ENCODE assay signal across 1 cellular context in genomic region chr1:156083800-156084790, GRCh38.
TF ChIP-seq lines count a peak whose summit lies in the region.

No MANE protein-coding gene starts in this region.

TF ChIP-seq in K562, 482 proteins besides CTCF, POLR2A, EP300 and RAD21 (continues in another document):
- peak; percentile 63; the same call in 1 of the 2 replicates for TF ChIP-seq ADNP (tag; IDR thresholded peaks at IDR 0.05)
- TF ChIP-seq ZNF740 (CRISPR knock-in tag; IDR thresholded peaks at IDR 0.05): no peak
- TF ChIP-seq ZNF740 (tag; IDR thresholded peaks at IDR 0.05): peak in 1 of 2 experiments; percentile 93; a peak in 2 of 4 replicates
- no peak for TF ChIP-seq PTTG1 (tag; IDR thresholded peaks at IDR 0.05; ENCODE audit: low read depth)
- no peak for TF ChIP-seq ZNF184 (CRISPR knock-in tag; IDR thresholded peaks at IDR 0.05)
- TF ChIP-seq MNT (conservative IDR thresholded peaks at IDR 0.05): no peak
- TF ChIP-seq SMARCA4 (IDR thresholded peaks at IDR 0.05): no peak
- peak; percentile 54 for TF ChIP-seq VEZF1 (CRISPR knock-in tag; IDR thresholded peaks at IDR 0.05)
- TF ChIP-seq ZC3H4 (CRISPR knock-in tag; IDR thresholded peaks at IDR 0.05; ENCODE audit: borderline replicate concordance): no peak
- TF ChIP-seq BCOR (IDR thresholded peaks at IDR 0.05): peak; percentile 93
- no peak for TF ChIP-seq GTF2E2 (tag; IDR thresholded peaks at IDR 0.05)
- TF ChIP-seq KLF16 (IDR thresholded peaks at IDR 0.05): no peak
- no peak for TF ChIP-seq SMAD4 (CRISPR knock-in tag; conservative IDR thresholded peaks at IDR 0.05)
- no peak for TF ChIP-seq PHB2 (IDR thresholded peaks at IDR 0.05; ENCODE audit: low read depth)
- no peak for TF ChIP-seq ZNF174 (CRISPR knock-in tag; IDR thresholded peaks at IDR 0.05)
- TF ChIP-seq POLR3A (IDR thresholded peaks at IDR 0.05; ENCODE audit: borderline replicate concordance, extremely low read depth, insufficient read depth, insufficient read length): no peak
- no peak for TF ChIP-seq ZNF124 (CRISPR knock-in tag; IDR thresholded peaks at IDR 0.05)
- no peak for TF ChIP-seq ZNF316 (IDR thresholded peaks at IDR 0.05)
- no peak for TF ChIP-seq FOXP4 (CRISPR knock-in tag; IDR thresholded peaks at IDR 0.05; ENCODE audit: borderline replicate concordance)
- no peak for TF ChIP-seq CCAR2 (IDR thresholded peaks at IDR 0.05; ENCODE audit: low read depth, low read length)
- TF ChIP-seq ZNF699 (CRISPR knock-in tag; IDR thresholded peaks at IDR 0.05; ENCODE audit: insufficient replicate concordance): no peak
- TF ChIP-seq ZBTB7A (IDR thresholded peaks at IDR 0.05; ENCODE audit: borderline replicate concordance, control insufficient read depth, low read depth, low read length): no peak
- TF ChIP-seq MLLT1 (IDR thresholded peaks at IDR 0.05): no peak
- TF ChIP-seq ZNF707 (CRISPR knock-in tag; conservative IDR thresholded peaks at IDR 0.05): no peak
- TF ChIP-seq HDGF (IDR thresholded peaks at IDR 0.05): no peak
- TF ChIP-seq RBM22 (IDR thresholded peaks at IDR 0.05; ENCODE audit: low read depth, low read length, poor library complexity, severe bottlenecking): no peak
- no peak for TF ChIP-seq STAG1 (CRISPR knock-in tag; IDR thresholded peaks at IDR 0.05; ENCODE audit: borderline replicate concordance)
- TF ChIP-seq TBP (optimal IDR thresholded peaks at IDR 0.05; ENCODE audit: low read depth, low read length): no peak
- no peak for TF ChIP-seq SIN3A (IDR thresholded peaks at IDR 0.05; ENCODE audit: borderline replicate concordance in 2 of 2, control insufficient read depth in 1 of 2, low read depth in 2 of 2, low read length in 2 of 2)
- no peak for TF ChIP-seq CXXC5 (CRISPR knock-in tag; IDR thresholded peaks at IDR 0.05)
- no peak for TF ChIP-seq PHF8 (IDR thresholded peaks at IDR 0.05; ENCODE audit: borderline replicate concordance, low read length)
- no peak for TF ChIP-seq HDAC6 (IDR thresholded peaks at IDR 0.05; ENCODE audit: low read depth, low read length)
- TF ChIP-seq HNRNPK (IDR thresholded peaks at IDR 0.05; ENCODE audit: low read depth, low read length, poor library complexity, severe bottlenecking): no peak
- TF ChIP-seq FOSL1 (tag; conservative IDR thresholded peaks at IDR 0.05): no peak
- TF ChIP-seq ZC3H8 (IDR thresholded peaks at IDR 0.05): no peak
- TF ChIP-seq ESRRA (IDR thresholded peaks at IDR 0.05; ENCODE audit: borderline replicate concordance, low read depth): no peak
- TF ChIP-seq ARID3B (CRISPR knock-in tag; IDR thresholded peaks at IDR 0.05; ENCODE audit: borderline replicate concordance): no peak
- no peak for TF ChIP-seq MTA3 (IDR thresholded peaks at IDR 0.05; ENCODE audit: borderline replicate concordance)
- TF ChIP-seq KAT7 (CRISPR knock-in tag; IDR thresholded peaks at IDR 0.05; ENCODE audit: borderline replicate concordance): no peak
- TF ChIP-seq MAFK (IDR thresholded peaks at IDR 0.05; ENCODE audit: low read length): no peak
- TF ChIP-seq PREB (CRISPR knock-in tag; IDR thresholded peaks at IDR 0.05): no peak
- TF ChIP-seq ZNF778 (CRISPR knock-in tag; IDR thresholded peaks at IDR 0.05): no peak
- no peak for TF ChIP-seq HNRNPLL (IDR thresholded peaks at IDR 0.05; ENCODE audit: low read depth, low read length, poor library complexity, severe bottlenecking)
- TF ChIP-seq STAT6 (CRISPR knock-in tag; IDR thresholded peaks at IDR 0.05): no peak
- no peak for TF ChIP-seq THRAP3 (IDR thresholded peaks at IDR 0.05; ENCODE audit: borderline replicate concordance)
- no peak for TF ChIP-seq ZNF12 (CRISPR knock-in tag; IDR thresholded peaks at IDR 0.05)
- TF ChIP-seq KDM1A (IDR thresholded peaks at IDR 0.05): peak; percentile 31 to 54; a peak in 2 of 4 replicates
- TF ChIP-seq ZNF408 (CRISPR knock-in tag; IDR thresholded peaks at IDR 0.05; ENCODE audit: low read depth): no peak
- no peak for TF ChIP-seq NFYB (IDR thresholded peaks at IDR 0.05; ENCODE audit: extremely low read depth, insufficient read length)
- no peak for TF ChIP-seq NCOA6 (IDR thresholded peaks at IDR 0.05)
- no peak for TF ChIP-seq ZNF41 (CRISPR knock-in tag; conservative IDR thresholded peaks at IDR 0.05)
- TF ChIP-seq ARID2 (IDR thresholded peaks at IDR 0.05): no peak
- TF ChIP-seq FIP1L1 (IDR thresholded peaks at IDR 0.05; ENCODE audit: low read depth, low read length, poor library complexity, severe bottlenecking): no peak
- no peak for TF ChIP-seq ZBTB33 (CRISPR knock-in tag; IDR thresholded peaks at IDR 0.05)
- TF ChIP-seq RBM25 (IDR thresholded peaks at IDR 0.05; ENCODE audit: low read depth, low read length, severe bottlenecking): peak; percentile 93
- no peak for TF ChIP-seq KLF1 (tag; IDR thresholded peaks at IDR 0.05)
- no peak for TF ChIP-seq NR2C1 (IDR thresholded peaks at IDR 0.05)
- TF ChIP-seq NR2C1 (tag; IDR thresholded peaks at IDR 0.05): no peak
- TF ChIP-seq ZNF140 (CRISPR knock-in tag; IDR thresholded peaks at IDR 0.05): no peak
- TF ChIP-seq RAD51 (IDR thresholded peaks at IDR 0.05; ENCODE audit: borderline replicate concordance, low read depth): no peak
